20 cellular contexts compared by ENCODE assay signal in genomic region chr10:32245760-32246159, GRCh38.
"Had no signal": no experiment of that assay in that cellular context is flagged by ENCODE, and none has a peak within 500 bp of the region (broad histone marks: within the 10 kb centered on the region; RNA-seq: fewer than 3 reads in every experiment).

No MANE protein-coding gene starts in this region.

- H3K4me3 Mint-ChIP-seq: IgD-negative memory B cell had no signal

- H3K27ac Mint-ChIP-seq: IgD-negative memory B cell had no signal

- H3K36me3 Mint-ChIP-seq: IgD-negative memory B cell had no signal

- ATAC-seq: K562, Panc1, PC-3 had no signal

- H3K27ac ChIP-seq: RWPE1 had no signal

- DNase-seq: MV-4-11, NCI-H1048, NCI-H1105, NCI-H1417, NCI-H1436 treated with DMSO at 0.1 percent for 48 hours, NCI-H1694, NCI-H187 treated with DMSO at 0.1 percent for 48 hours, NCI-H2029 treated with DMSO at 0.1 percent for 48 hours, NCI-H2107, NCI-H2227 treated with DMSO at 0.1 percent for 48 hours, NCI-H524, NCI-H526 treated with DMSO at 0.1 percent for 48 hours, NCI-H748 treated with DMSO at 0.1 percent for 48 hours, PC-3, SHP77, SK-N-SH had no signal

- FAIRE-seq: K562 had no signal

- H3K9me3 Mint-ChIP-seq: IgD-negative memory B cell had no signal

- H3K4me3 ChIP-seq: K562 had no signal

- H3K9me3 ChIP-seq: SK-N-SH had no signal
